1 cellular context compared by ENCODE assay signal in genomic region chr10:125816548-125816947, GRCh38.
TF ChIP-seq lines count a peak whose summit lies in the region.

No MANE protein-coding gene starts in this region.

TF ChIP-seq in K562, 482 proteins besides CTCF, POLR2A, EP300 and RAD21 (continued from another document and continues in another):
- TF ChIP-seq ATF6 (CRISPR knock-in tag; IDR thresholded peaks at IDR 0.05) (no peak), THAP12 (CRISPR knock-in tag; IDR thresholded peaks at IDR 0.05) (no peak), SRF (CRISPR knock-in tag; IDR thresholded peaks at IDR 0.05) (peak in 1 of 2 experiments; percentile 41; a peak in 1 of 4 replicates), MTA3 (IDR thresholded peaks at IDR 0.05; ENCODE audit: borderline replicate concordance) (peak; percentile 75), PML (IDR thresholded peaks at IDR 0.05; ENCODE audit: low read length) (peak; percentile 97), MNT (conservative IDR thresholded peaks at IDR 0.05) (peak in 1 of 2 experiments; percentile 58; a peak in 2 of 4 replicates), SMARCA4 (IDR thresholded peaks at IDR 0.05) (peak; percentile 97), ATF1 (CRISPR knock-in tag; IDR thresholded peaks at IDR 0.05) (no peak), ATF1 (tag; IDR thresholded peaks at IDR 0.05) (0 out of 2 replicates have a peak, but pooled peaks have one; percentile 29), NR4A1 (CRISPR knock-in tag; IDR thresholded peaks at IDR 0.05) (no peak), NR4A1 (tag; IDR thresholded peaks at IDR 0.05) (0 out of 2 replicates have a peak, but pooled peaks have one; percentile 29), ZNF280B (CRISPR knock-in tag; IDR thresholded peaks at IDR 0.05) (no peak), ZNF24 (IDR thresholded peaks at IDR 0.05) (peak; percentile 9), HDAC1 (IDR thresholded peaks at IDR 0.05) (peak in 1 of 2 experiments; percentile 91; a peak in 2 of 4 replicates), ARHGAP35 (IDR thresholded peaks at IDR 0.05; ENCODE audit: partially characterized antibody) (no peak), DDX20 (tag; IDR thresholded peaks at IDR 0.05; ENCODE audit: low read depth) (no peak), KAT8 (IDR thresholded peaks at IDR 0.05; ENCODE audit: low read depth) (no peak), BCLAF1 (IDR thresholded peaks at IDR 0.05; ENCODE audit: borderline replicate concordance in 1 of 2, control insufficient read depth in 1 of 2, low read depth in 2 of 2, low read length in 1 of 2) (no peak), ZBTB9 (CRISPR knock-in tag; IDR thresholded peaks at IDR 0.05) (no peak), NCOR1 (IDR thresholded peaks at IDR 0.05) (peak; percentile 96), CBX3 (IDR thresholded peaks at IDR 0.05; ENCODE audit: borderline replicate concordance in 1 of 2, low read length in 2 of 2) (peak in 1 of 2 experiments; percentile 83; a peak in 1 of 3 replicates), CHD4 (IDR thresholded peaks at IDR 0.05; ENCODE audit: insufficient read depth, insufficient replicate concordance, low read depth, low read length, poor library complexity, severe bottlenecking) (no peak), PHB2 (IDR thresholded peaks at IDR 0.05; ENCODE audit: low read depth) (peak; percentile 86), ZNF407 (IDR thresholded peaks at IDR 0.05; ENCODE audit: low read depth) (no peak)
- TF ChIP-seq, protein P1, sequence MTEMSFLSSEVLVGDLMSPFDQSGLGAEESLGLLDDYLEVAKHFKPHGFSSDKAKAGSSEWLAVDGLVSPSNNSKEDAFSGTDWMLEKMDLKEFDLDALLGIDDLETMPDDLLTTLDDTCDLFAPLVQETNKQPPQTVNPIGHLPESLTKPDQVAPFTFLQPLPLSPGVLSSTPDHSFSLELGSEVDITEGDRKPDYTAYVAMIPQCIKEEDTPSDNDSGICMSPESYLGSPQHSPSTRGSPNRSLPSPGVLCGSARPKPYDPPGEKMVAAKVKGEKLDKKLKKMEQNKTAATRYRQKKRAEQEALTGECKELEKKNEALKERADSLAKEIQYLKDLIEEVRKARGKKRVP (CRISPR knock-in tag; IDR thresholded peaks at IDR 0.05) = no peak
- TF ChIP-seq, protein P2, sequence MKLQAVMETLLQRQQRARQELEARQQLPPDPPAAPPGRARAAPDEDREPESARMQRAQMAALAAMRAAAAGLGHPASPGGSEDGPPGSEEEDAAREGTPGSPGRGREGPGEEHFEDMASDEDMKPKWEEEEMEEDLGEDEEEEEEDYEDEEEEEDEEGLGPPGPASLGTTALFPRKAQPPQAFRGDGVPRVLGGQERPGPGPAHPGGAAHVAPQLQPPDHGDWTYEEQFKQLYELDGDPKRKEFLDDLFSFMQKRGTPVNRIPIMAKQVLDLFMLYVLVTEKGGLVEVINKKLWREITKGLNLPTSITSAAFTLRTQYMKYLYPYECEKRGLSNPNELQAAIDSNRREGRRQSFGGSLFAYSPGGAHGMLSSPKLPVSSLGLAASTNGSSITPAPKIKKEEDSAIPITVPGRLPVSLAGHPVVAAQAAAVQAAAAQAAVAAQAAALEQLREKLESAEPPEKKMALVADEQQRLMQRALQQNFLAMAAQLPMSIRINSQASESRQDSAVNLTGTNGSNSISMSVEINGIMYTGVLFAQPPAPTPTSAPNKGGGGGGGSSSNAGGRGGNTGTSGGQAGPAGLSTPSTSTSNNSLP (IDR thresholded peaks at IDR 0.05; ENCODE audit: borderline replicate concordance, low read depth, low read length) = peak; percentile 61; the same call in 1 of the 2 replicates
